In genomic region chr11:103585911-103586310, GRCh38 we compare ENCODE assay signal across 18 cellular contexts.
DNase-seq lines count a peak whose midpoint lies in the region; ATAC-seq, FAIRE-seq and TF ChIP-seq lines count a peak whose summit lies in the region.
"Had no signal": no experiment of that assay in that cellular context is flagged by ENCODE, and none has a peak within 500 bp of the region (broad histone marks: within the 10 kb centered on the region; RNA-seq: fewer than 3 reads in every experiment).

No MANE protein-coding gene starts in this region.

- POLR2A ChIA-PET in endothelial cell of umbilical vein (lab: Charles Lee), result no interaction called here

- H3K36me3 ChIP-seq in endothelial cell of umbilical vein (ENCODE audit: control insufficient read depth in 2 of 2, extremely low read depth in 1 of 2, insufficient read depth in 2 of 2, low read length in 2 of 2) (no peaks in the 10 kb centered on the region), psoas muscle (ENCODE audit: insufficient read depth in 1 of 2, low read depth in 1 of 2) (no peaks in the 10 kb centered on the region)
- H3K36me3 ChIP-seq: BLaER1 had no signal

- FAIRE-seq in HTR-8/SVneo (lab: Jason Lieb, UNC), result peak; percentile 71
- FAIRE-seq in endothelial cell of umbilical vein (lab: Jason Lieb, UNC), result no peak
- peak; percentile 17 for FAIRE-seq in urothelium cell line (lab: Jason Lieb, UNC)
- FAIRE-seq: GM12892, GM18507 had no signal

- TF ChIP-seq CTCF in endothelial cell of umbilical vein (IDR thresholded peaks at IDR 0.05; ENCODE audit: extremely low read depth in 1 of 2, insufficient read depth in 1 of 2, low read depth in 1 of 2, low read length in 2 of 2) (no peak), psoas muscle (IDR thresholded peaks at IDR 0.05) (no peak)

- dilution Hi-C loops in endothelial cell of umbilical vein (cut with MboI; ENCODE audit: extremely low pct_ligation_motif_present, low sequenced_read_pairs), result no loop called here

- H3K27me3 ChIP-seq in endothelial cell of umbilical vein (ENCODE audit: control insufficient read depth in 2 of 2, insufficient read depth in 2 of 2, low read length in 2 of 2) (no peaks in the 10 kb centered on the region), psoas muscle (ENCODE audit: insufficient read depth in 3 of 3, low read length in 2 of 3) (no peaks in the 10 kb centered on the region)
- H3K27me3 ChIP-seq: BLaER1 had no signal

- peak; percentile 29 to 49 (median 44) for ATAC-seq in psoas muscle
- ATAC-seq in HG03442 (IDR thresholded peaks at IDR 0.05; ENCODE audit: unreplicated experiment), result no peak
- ATAC-seq: HCT116 had no signal

- H3K9me3 ChIP-seq in endothelial cell of umbilical vein (replicated peaks; ENCODE audit: control insufficient read depth, insufficient read depth, low read length) (no peaks in the 10 kb centered on the region), psoas muscle (no peaks in the 10 kb centered on the region)
- H3K9me3 ChIP-seq: BLaER1 had no signal

- no peak for TF ChIP-seq POLR2A in endothelial cell of umbilical vein (IDR thresholded peaks at IDR 0.05; ENCODE audit: low read depth, low read length)

- no peaks in the 10 kb centered on the region for H3K79me2 ChIP-seq in endothelial cell of umbilical vein (ENCODE audit: control insufficient read depth, insufficient read depth, low read length)

- H3K4me2 ChIP-seq in endothelial cell of umbilical vein (ENCODE audit: insufficient read depth, low read length), result peak overlapping the region; percentile 9
- H3K4me2 ChIP-seq: BLaER1 had no signal

- no peak overlapping the region for H3K4me3 ChIP-seq in endothelial cell of umbilical vein (replicated peaks in 1 of 3; ENCODE audit: insufficient read depth in 1 of 3, low read depth in 1 of 3, low read length in 3 of 3)
- H3K4me3 ChIP-seq in psoas muscle, result no peak overlapping the region
- H3K4me3 ChIP-seq: BLaER1 had no signal

- H4K20me1 ChIP-seq in endothelial cell of umbilical vein (replicated peaks; ENCODE audit: control insufficient read depth, extremely low read depth, insufficient read depth, low read length), result no peaks in the 10 kb centered on the region
- H4K20me1 ChIP-seq: BLaER1 had no signal

- H3K27ac ChIP-seq in endothelial cell of umbilical vein (ENCODE audit: insufficient read depth, low read depth, low read length) (peak overlapping the region; percentile 88), psoas muscle (no peak overlapping the region)
- H3K27ac ChIP-seq: BLaER1 had no signal

- H3K9me1 ChIP-seq in endothelial cell of umbilical vein (replicated peaks; ENCODE audit: control insufficient read depth, extremely low read depth, insufficient read depth, low read length), result no peaks in the 10 kb centered on the region

- H3K9ac ChIP-seq in endothelial cell of umbilical vein (replicated peaks; ENCODE audit: extremely low read depth, insufficient read depth, low read length), result no peak overlapping the region
- H3K9ac ChIP-seq: BLaER1 had no signal

- 45 to 66% (median 57%) methylated on average over 5 of the region's 5 CpGs for WGBS in psoas muscle, 3 donors

- H3K4me1 ChIP-seq in endothelial cell of umbilical vein (ENCODE audit: control insufficient read depth, extremely low read depth, insufficient read depth, low read length), result peaks cover 38% of the 10 kb centered on the region
- H3K4me1 ChIP-seq in psoas muscle, result peaks cover 14% of the 10 kb centered on the region
- H3K4me1 ChIP-seq: BLaER1 had no signal

- no peak for DNase-seq in HTR-8/SVneo (ENCODE audit: insufficient read length, low spot score)
- no peak for DNase-seq in endothelial cell of umbilical vein (ENCODE audit: low read depth, low spot score)
- no peak for DNase-seq in psoas muscle
- no peak for DNase-seq in urothelium cell line (ENCODE audit: low spot score)
- DNase-seq in HPDE6-E6E7 (ENCODE audit: extremely low spot score), result no peak
- no peak for DNase-seq in posterior vena cava (ENCODE audit: low spot score)
- DNase-seq: 8988T; CD4-positive, alpha-beta memory T cell; DMS153; DMS79; GDM1; GOT3; H7 had no signal

- H2AFZ ChIP-seq in endothelial cell of umbilical vein (ENCODE audit: low read depth, low read length), result no peak overlapping the region

- BruUV-seq in endothelial cell of umbilical vein (replicated peaks; lab: Mats Ljungman, UMichigan), result no TSS peak

- CTCF ChIA-PET in endothelial cell of umbilical vein (lab: Charles Lee), result interaction anchor here (1.1 to 1.6 kb wide), 6 partner anchors 23 to 329 kb away, joined by 3 to 6 read pairs (median 3); no protein-coding TSS in a partner anchor

- intact Hi-C loops in endothelial cell of umbilical vein (cut with micrococcal nuclease) (loop anchor here (5.0 kb wide), 1 partner anchor 154 kb away; no protein-coding TSS in a partner anchor), psoas muscle (cut with DNase I) (no loop called here), posterior vena cava (cut with DNase I) (loop anchor here in 1 of 2 donors (2.0 kb wide), 1 partner anchor 173 kb away; no protein-coding TSS in a partner anchor)

TF ChIP-seq in endothelial cell of umbilical vein, 7 proteins besides CTCF, POLR2A, EP300 and RAD21:
- TF ChIP-seq MYC (IDR thresholded peaks at IDR 0.05; ENCODE audit: low read depth, low read length), result no peak
- TF ChIP-seq JUN (IDR thresholded peaks at IDR 0.05; ENCODE audit: borderline replicate concordance, insufficient read depth, insufficient read length, low read depth), result no peak
- no peak for TF ChIP-seq POLR2AphosphoS5 (IDR thresholded peaks at IDR 0.05; ENCODE audit: insufficient read depth, low read depth, low read length)
- TF ChIP-seq EZH2 (IDR thresholded peaks at IDR 0.05; ENCODE audit: borderline replicate concordance, low read depth, low read length, severe bottlenecking), result no peak
- no peak for TF ChIP-seq FOS (IDR thresholded peaks at IDR 0.05; ENCODE audit: borderline replicate concordance, insufficient read depth, low read length)
- no peak for TF ChIP-seq MAX (IDR thresholded peaks at IDR 0.05; ENCODE audit: insufficient read depth, insufficient read length)
- no peak for TF ChIP-seq GATA2 (IDR thresholded peaks at IDR 0.05; ENCODE audit: insufficient read depth, insufficient read length, low read depth, low read length)
